In the genomic region with DNA sequence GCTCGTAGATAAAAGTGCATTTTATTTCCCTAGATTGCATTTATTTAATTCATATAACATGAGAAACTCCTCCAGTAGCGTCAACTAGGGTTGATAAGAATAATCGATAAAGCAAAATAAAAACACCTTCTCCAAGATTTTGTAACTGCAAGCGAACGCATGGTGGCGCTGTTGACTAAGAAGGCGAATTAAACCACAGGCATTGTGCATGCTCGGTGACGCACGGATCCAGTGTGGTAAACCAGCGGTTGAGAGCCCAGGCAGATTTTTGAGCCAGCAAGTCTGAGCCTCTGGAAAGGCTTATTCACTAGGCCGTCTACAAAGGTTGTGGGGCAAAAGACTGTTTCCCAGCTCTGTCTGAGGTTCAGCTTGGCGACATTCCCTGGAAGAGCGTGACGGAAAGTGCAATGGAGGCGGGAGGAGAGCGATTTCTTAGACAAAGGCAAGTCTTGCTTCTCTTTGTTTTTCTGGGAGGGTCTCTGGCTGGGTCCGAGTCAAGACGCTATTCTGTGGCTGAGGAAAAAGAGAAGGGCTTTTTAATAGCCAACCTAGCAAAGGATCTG, we compare ENCODE assay signal across 8 cellular contexts. TPM values are rescaled to one million over a fixed set of nuclear protein-coding genes. Genes with fewer than 3 reads are reported as not detected.
DNase-seq lines count a peak whose midpoint lies in the region; ATAC-seq and TF ChIP-seq lines count a peak whose summit lies in the region.

A gene (plus strand): TSS at position 231 of the 563 bp plus-strand sequence. CDS start 177 bp downstream, at position 408.

- peak within 1 kb of the TSS; percentile 45; the same call in 1 of the 2 replicates for H3K4me3 ChIP-seq in iPS-20b (ENCODE audit: low read length)
- peak within 1 kb of the TSS; percentile 27 for H3K4me3 ChIP-seq in suprapubic skin

- no peak within 1 kb of the TSS for H3K4me3 Mint-ChIP-seq in activated naive CD4-positive, alpha-beta T cell treated with anti-CD3 and anti-CD28 coated beads, Interleukin-2, amount 10 ng/mL, durations not matched to agents 7 days and 5 days
- H3K4me3 Mint-ChIP-seq in activated T-helper 1 cell treated with anti-CD3 and anti-CD28 coated beads, Interleukin-12 subunit alpha, Interleukin-12 subunit beta, Interleukin-2, Interleukin-4 antibody, amounts not matched to agents 30 ng/mL and 10 ng/mL and 1 ng/mL, durations not matched to agents 14 hours and 24 hours and 36 hours, result no peak within 1 kb of the TSS

- H3K9me3 ChIP-seq in iPS-20b (ENCODE audit: insufficient read depth, low read depth, low read length) (peaks cover 28% of the 10 kb centered on the region), suprapubic skin (peaks cover 19% of the 10 kb centered on the region)

- H3K9ac ChIP-seq in iPS-20b (ENCODE audit: low read depth, low read length), result peak within 1 kb of the TSS; percentile 50; the same call in 1 of the 2 replicates

- intact Hi-C loops in activated T-helper 1 cell treated with anti-CD3 and anti-CD28 coated beads, Interleukin-12 subunit alpha, Interleukin-12 subunit beta, Interleukin-2, Interleukin-4 antibody, amounts not matched to agents 30 ng/mL and 10 ng/mL and 1 ng/mL, durations not matched to agents 14 hours and 24 hours and 36 hours (cut with micrococcal nuclease), result no loop called here

- CTCF ChIA-PET in activated naive CD4-positive, alpha-beta T cell treated with anti-CD3 and anti-CD28 coated beads, Interleukin-2, amount 10 ng/mL, durations not matched to agents 7 days and 5 days (lab: Charles Lee), result interaction anchor here (1.1 kb wide), 1 partner anchor 15 kb away, joined by 3 read pairs; no protein-coding TSS in a partner anchor

- H3K27me3 ChIP-seq in iPS-20b (ENCODE audit: insufficient read depth, low read length) (no peaks in the 10 kb centered on the region), suprapubic skin (peaks cover 10% of the 10 kb centered on the region)

- TF ChIP-seq CTCF in C4-2B (conservative IDR thresholded peaks at IDR 0.05) (peak; percentile 85), suprapubic skin (IDR thresholded peaks at IDR 0.05) (peak in 1 of 2 donors; percentile 9)

- H3K9me3 Mint-ChIP-seq in activated naive CD4-positive, alpha-beta T cell treated with anti-CD3 and anti-CD28 coated beads, Interleukin-2, amount 10 ng/mL, durations not matched to agents 7 days and 5 days, result peaks cover 32% of the 10 kb centered on the region
- H3K9me3 Mint-ChIP-seq in activated T-helper 1 cell treated with anti-CD3 and anti-CD28 coated beads, Interleukin-12 subunit alpha, Interleukin-12 subunit beta, Interleukin-2, Interleukin-4 antibody, amounts not matched to agents 30 ng/mL and 10 ng/mL and 1 ng/mL, durations not matched to agents 14 hours and 24 hours and 36 hours, result peaks cover 35% of the 10 kb centered on the region

- ATAC-seq in HG03159 (IDR thresholded peaks at IDR 0.05; ENCODE audit: unreplicated experiment), result no peak

- no peaks in the 10 kb centered on the region for H3K4me1 Mint-ChIP-seq in activated naive CD4-positive, alpha-beta T cell treated with anti-CD3 and anti-CD28 coated beads, Interleukin-2, amount 10 ng/mL, durations not matched to agents 7 days and 5 days
- H3K4me1 Mint-ChIP-seq in activated T-helper 1 cell treated with anti-CD3 and anti-CD28 coated beads, Interleukin-12 subunit alpha, Interleukin-12 subunit beta, Interleukin-2, Interleukin-4 antibody, amounts not matched to agents 30 ng/mL and 10 ng/mL and 1 ng/mL, durations not matched to agents 14 hours and 24 hours and 36 hours (ENCODE audit: low read depth), result no peaks in the 10 kb centered on the region

- no peak for TF ChIP-seq EP300 in suprapubic skin (IDR thresholded peaks at IDR 0.05)

- H3K36me3 ChIP-seq in iPS-20b (ENCODE audit: insufficient read depth, low read depth, low read length) (peaks cover 11% of the 10 kb centered on the region; the same call in 1 of the 2 replicates), suprapubic skin (no peaks in the 10 kb centered on the region)

- 17% methylated on average over 19 of the region's 19 CpGs for WGBS in suprapubic skin

- no peak for TF ChIP-seq POLR2A in suprapubic skin (IDR thresholded peaks at IDR 0.05)

- H3K36me3 Mint-ChIP-seq in activated naive CD4-positive, alpha-beta T cell treated with anti-CD3 and anti-CD28 coated beads, Interleukin-2, amount 10 ng/mL, durations not matched to agents 7 days and 5 days, result no peaks in the 10 kb centered on the region
- H3K36me3 Mint-ChIP-seq in activated T-helper 1 cell treated with anti-CD3 and anti-CD28 coated beads, Interleukin-12 subunit alpha, Interleukin-12 subunit beta, Interleukin-2, Interleukin-4 antibody, amounts not matched to agents 30 ng/mL and 10 ng/mL and 1 ng/mL, durations not matched to agents 14 hours and 24 hours and 36 hours (ENCODE audit: low read depth), result peaks cover 2% of the 10 kb centered on the region

- no peak within 1 kb of the TSS for H3K27ac ChIP-seq in C4-2B
- H3K27ac ChIP-seq in iPS-20b (ENCODE audit: low read length), result no peak within 1 kb of the TSS
- H3K27ac ChIP-seq in suprapubic skin, result no peak within 1 kb of the TSS

- H3K27me3 Mint-ChIP-seq in activated naive CD4-positive, alpha-beta T cell treated with anti-CD3 and anti-CD28 coated beads, Interleukin-2, amount 10 ng/mL, durations not matched to agents 7 days and 5 days, result peaks cover 11% of the 10 kb centered on the region
- no peaks in the 10 kb centered on the region for H3K27me3 Mint-ChIP-seq in activated T-helper 1 cell treated with anti-CD3 and anti-CD28 coated beads, Interleukin-12 subunit alpha, Interleukin-12 subunit beta, Interleukin-2, Interleukin-4 antibody, amounts not matched to agents 30 ng/mL and 10 ng/mL and 1 ng/mL, durations not matched to agents 14 hours and 24 hours and 36 hours (ENCODE audit: insufficient read depth)

- H3K4me1 ChIP-seq in iPS-20b (ENCODE audit: insufficient read depth, low read length) (no peaks in the 10 kb centered on the region), suprapubic skin (no peaks in the 10 kb centered on the region)

- H3K27ac Mint-ChIP-seq in activated naive CD4-positive, alpha-beta T cell treated with anti-CD3 and anti-CD28 coated beads, Interleukin-2, amount 10 ng/mL, durations not matched to agents 7 days and 5 days, result peak within 1 kb of the TSS; percentile 37
- no peak within 1 kb of the TSS for H3K27ac Mint-ChIP-seq in activated T-helper 1 cell treated with anti-CD3 and anti-CD28 coated beads, Interleukin-12 subunit alpha, Interleukin-12 subunit beta, Interleukin-2, Interleukin-4 antibody, amounts not matched to agents 30 ng/mL and 10 ng/mL and 1 ng/mL, durations not matched to agents 14 hours and 24 hours and 36 hours

- DNase-seq in HuH-7 (ENCODE audit: low spot score), result peak; percentile 79
- DNase-seq in activated naive CD4-positive, alpha-beta T cell treated with anti-CD3 and anti-CD28 coated beads, Interleukin-2, amount 10 ng/mL, durations not matched to agents 7 days and 5 days, result peak; percentile 53
- DNase-seq in suprapubic skin (ENCODE audit: low spot score in 2 of 2), result no peak
- DNase-seq in DMS79 (lab: John Stamatoyannopoulos, UW), result no peak
- DNase-seq in activated T-helper 1 cell treated with anti-CD3 and anti-CD28 coated beads, Interleukin-12 subunit alpha, Interleukin-12 subunit beta, Interleukin-2, Interleukin-4 antibody, amounts not matched to agents 30 ng/mL and 10 ng/mL and 1 ng/mL, durations not matched to agents 14 hours and 24 hours and 36 hours (ENCODE audit: low spot score), result no peak

RNA-seq across cellular contexts. Expression of the gene that starts here (rescaled TPM):
- total RNA-seq in suprapubic skin, result 1 to 10 TPM; 1.1 to 2.5 (median 2.0) TPM
- not detected in 2 replicates for total RNA-seq in activated T-helper 1 cell treated with anti-CD3 and anti-CD28 coated beads, Interleukin-12 subunit alpha, Interleukin-12 subunit beta, Interleukin-2, Interleukin-4 antibody, amounts not matched to agents 30 ng/mL and 10 ng/mL and 1 ng/mL, durations not matched to agents 14 hours and 24 hours and 36 hours

Comparison
In these comparisons a context has a peak if more than half of its experiments do, and no peak if none do; other contexts are left out.
1. DNase-seq: peak in HuH-7 (single experiment) and activated naive CD4-positive, alpha-beta T cell treated with anti-CD3 and anti-CD28 coated beads, Interleukin-2, amount 10 ng/mL, durations not matched to agents 7 days and 5 days (single experiment); none in suprapubic skin (0 of 2), DMS79 (single experiment) and activated T-helper 1 cell treated with anti-CD3 and anti-CD28 coated beads, Interleukin-12 subunit alpha, Interleukin-12 subunit beta, Interleukin-2, Interleukin-4 antibody, amounts not matched to agents 30 ng/mL and 10 ng/mL and 1 ng/mL, durations not matched to agents 14 hours and 24 hours and 36 hours (single experiment).